ENCODE assay signal across 28 cellular contexts in the genomic region with DNA sequence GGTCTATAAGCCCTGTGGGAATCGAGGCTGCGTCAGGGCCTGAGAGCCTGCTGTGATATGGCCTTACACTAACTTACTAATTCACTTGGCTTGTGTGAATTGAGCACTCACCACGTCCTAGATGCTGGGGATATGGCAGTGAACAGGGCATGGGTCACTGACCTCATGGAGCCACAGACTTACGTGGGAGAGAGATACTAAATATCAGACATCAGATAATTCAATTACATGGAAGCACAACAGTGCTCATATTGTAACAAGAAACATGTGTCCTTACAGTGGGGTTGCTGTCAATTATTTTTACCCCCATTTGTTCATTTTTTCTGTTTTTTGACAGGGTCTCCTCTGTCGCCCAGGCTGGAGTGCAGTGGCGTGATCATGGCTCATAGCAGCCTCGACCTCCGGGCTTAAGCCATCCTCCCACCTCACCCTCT. TPM values are rescaled to one million over a fixed set of nuclear protein-coding genes. Genes with fewer than 3 reads are reported as not detected.
DNase-seq lines count a peak whose midpoint lies in the region; ATAC-seq and TF ChIP-seq lines count a peak whose summit lies in the region.
"Had no signal": no experiment of that assay in that cellular context is flagged by ENCODE, and none has a peak within 500 bp of the region (broad histone marks: within the 10 kb centered on the region; RNA-seq: fewer than 3 reads in every experiment).

No MANE protein-coding gene starts in this region.

- peaks cover 29% of the 10 kb centered on the region for H3K36me3 Mint-ChIP-seq in MCF 10A (ENCODE audit: insufficient read depth, unreplicated experiment)
- peaks cover 59% of the 10 kb centered on the region for H3K36me3 Mint-ChIP-seq in endothelial cell (ENCODE audit: low read depth, unreplicated experiment)
- peaks cover 54% of the 10 kb centered on the region for H3K36me3 Mint-ChIP-seq in stimulated activated memory B cell treated with anti-CD40 and anti-IgM and Interleukin-4, amounts not matched to agents 10 μg/mL and 1 μg/mL and 100 μg/mL, for 72 hours

- H3K4me1 Mint-ChIP-seq in MCF 10A (ENCODE audit: insufficient read depth, unreplicated experiment) (no peaks in the 10 kb centered on the region), endothelial cell (ENCODE audit: unreplicated experiment) (peaks cover 11% of the 10 kb centered on the region)
- peaks cover 14% of the 10 kb centered on the region for H3K4me1 Mint-ChIP-seq in stimulated activated memory B cell treated with anti-CD40 and anti-IgM and Interleukin-4, amounts not matched to agents 10 μg/mL and 1 μg/mL and 100 μg/mL, for 72 hours

- H3K4me1 ChIP-seq in breast epithelium (no peaks in the 10 kb centered on the region), RWPE2 (ENCODE audit: insufficient read depth, poor library complexity, severe bottlenecking) (no peaks in the 10 kb centered on the region), A673 (ENCODE audit: insufficient read depth, low read length, poor library complexity, severe bottlenecking) (no peaks in the 10 kb centered on the region)
- H3K4me1 ChIP-seq: adrenal gland had no signal

- intact Hi-C loops in MCF 10A (cut with micrococcal nuclease) (no loop called here), breast epithelium (cut with DNase I; ENCODE audit: low total_unique reads) (no loop called here), A673 (cut with micrococcal nuclease; ENCODE audit: unreplicated experiment) (loop anchor here (10.0 kb wide), 1 partner anchor 351 kb away; the partner anchor contains the start of gene TYRO3)

- H3K4me3 ChIP-seq in breast epithelium (no peak overlapping the region), RWPE2 (ENCODE audit: severe bottlenecking) (no peak overlapping the region), A673 (ENCODE audit: low read depth, low read length, poor library complexity, severe bottlenecking) (no peak overlapping the region)
- H3K4me3 ChIP-seq: adrenal gland, MG63, tibial artery had no signal

- BruUV-seq in MCF 10A (replicated peaks; lab: Mats Ljungman, UMichigan) (no TSS peak), A673 (replicated peaks; lab: Mats Ljungman, UMichigan) (no TSS peak)

- TF ChIP-seq CTCF in MCF 10A (IDR thresholded peaks at IDR 0.05; ENCODE audit: unreplicated experiment) (no peak), breast epithelium (IDR thresholded peaks at IDR 0.05) (no peak), RWPE2 (IDR thresholded peaks at IDR 0.05; ENCODE audit: poor library complexity, severe bottlenecking) (no peak), endothelial cell (IDR thresholded peaks at IDR 0.05; ENCODE audit: unreplicated experiment) (no peak), A673 (conservative IDR thresholded peaks at IDR 0.05; ENCODE audit: low read depth, low read length) (no peak)

- H3K4me3 Mint-ChIP-seq in MCF 10A (ENCODE audit: unreplicated experiment) (no peak overlapping the region), endothelial cell (ENCODE audit: unreplicated experiment) (no peak overlapping the region)
- no peak overlapping the region for H3K4me3 Mint-ChIP-seq in stimulated activated memory B cell treated with anti-CD40 and anti-IgM and Interleukin-4, amounts not matched to agents 10 μg/mL and 1 μg/mL and 100 μg/mL, for 72 hours
- H3K4me3 Mint-ChIP-seq: B cell; brain; effector memory CD8-positive, alpha-beta T cell had no signal

- peak overlapping the region; percentile 23 for H3K27ac Mint-ChIP-seq in MCF 10A (ENCODE audit: low read depth, unreplicated experiment)
- H3K27ac Mint-ChIP-seq in endothelial cell (ENCODE audit: unreplicated experiment) = peak overlapping the region; percentile 7
- peak overlapping the region; percentile 9 for H3K27ac Mint-ChIP-seq in stimulated activated memory B cell treated with anti-CD40 and anti-IgM and Interleukin-4, amounts not matched to agents 10 μg/mL and 1 μg/mL and 100 μg/mL, for 72 hours

- DNase-seq in MCF 10A (ENCODE audit: unreplicated experiment) (no peak), breast epithelium (ENCODE audit: low spot score in 2 of 2) (no peak), RWPE2 (ENCODE audit: low spot score) (no peak), endothelial cell (ENCODE audit: low spot score) (no peak), A673 (ENCODE audit: low spot score) (no peak)
- DNase-seq: activated CD4-positive, alpha-beta T cell treated with anti-CD3 and anti-CD28 coated beads for 1 hour; activated gamma-delta T cell treated with Interleukin-2 at 50 U/mL for 16 hours; activated T-cell treated with anti-CD3 and anti-CD28 coated beads, Interleukin-2, amount 50 U/mL, for 1 hour; adrenal gland; DND-41; effector memory CD8-positive, alpha-beta T cell; foreskin fibroblast; HCEC 1CT; KBM-7; left colon; MG63; NCI-H1105 treated with DMSO at 0.1 percent for 48 hours; NCI-H2029 treated with DMSO at 0.1 percent for 48 hours; NCI-H226; NCI-H69; SIG-M5; stimulated activated CD8-positive, alpha-beta memory T cell treated with anti-CD3 and anti-CD28 coated beads, Interleukin-4, amount 100 ng/mL, for 48 hours; tibial artery had no signal

- H3K27me3 Mint-ChIP-seq in MCF 10A (ENCODE audit: insufficient read depth, unreplicated experiment) (no peaks in the 10 kb centered on the region), endothelial cell (ENCODE audit: unreplicated experiment) (peaks cover 2% of the 10 kb centered on the region)
- no peaks in the 10 kb centered on the region for H3K27me3 Mint-ChIP-seq in stimulated activated memory B cell treated with anti-CD40 and anti-IgM and Interleukin-4, amounts not matched to agents 10 μg/mL and 1 μg/mL and 100 μg/mL, for 72 hours
- H3K27me3 Mint-ChIP-seq: B cell; effector memory CD8-positive, alpha-beta T cell had no signal

- no peaks in the 10 kb centered on the region for H3K9me3 Mint-ChIP-seq in MCF 10A (ENCODE audit: unreplicated experiment)
- no peaks in the 10 kb centered on the region for H3K9me3 Mint-ChIP-seq in endothelial cell (ENCODE audit: unreplicated experiment)
- H3K9me3 Mint-ChIP-seq in stimulated activated memory B cell treated with anti-CD40 and anti-IgM and Interleukin-4, amounts not matched to agents 10 μg/mL and 1 μg/mL and 100 μg/mL, for 72 hours = peaks cover 4% of the 10 kb centered on the region
- H3K9me3 Mint-ChIP-seq: effector memory CD8-positive, alpha-beta T cell had no signal

- ATAC-seq in RWPE2 (ENCODE audit: low read depth) (0 out of 3 replicates have a peak, but pooled peaks have one; percentile 3), HG02938 (IDR thresholded peaks at IDR 0.05; ENCODE audit: unreplicated experiment) (no peak), GM19395 (IDR thresholded peaks at IDR 0.05; ENCODE audit: unreplicated experiment) (no peak)
- no peak for ATAC-seq in stimulated activated memory B cell treated with anti-CD40 and anti-IgM and Interleukin-4, amounts not matched to agents 10 μg/mL and 1 μg/mL and 100 μg/mL, for 72 hours

- no peaks in the 10 kb centered on the region for H3K36me3 ChIP-seq in breast epithelium
- H3K36me3 ChIP-seq in RWPE2 (ENCODE audit: low read depth) = peaks cover 62% of the 10 kb centered on the region
- H3K36me3 ChIP-seq in A673 (ENCODE audit: insufficient read depth, low read length, poor library complexity, severe bottlenecking) = peaks cover 6% of the 10 kb centered on the region

- no peak for TF ChIP-seq POLR2A in breast epithelium (IDR thresholded peaks at IDR 0.05)

- no peaks in the 10 kb centered on the region for H3K9me3 ChIP-seq in breast epithelium
- no peaks in the 10 kb centered on the region for H3K9me3 ChIP-seq in RWPE2 (ENCODE audit: severe bottlenecking)
- H3K9me3 ChIP-seq in A673 (ENCODE audit: low read depth, low read length, poor library complexity, severe bottlenecking) = no peaks in the 10 kb centered on the region
- H3K9me3 ChIP-seq: adrenal gland, MG63, tibial artery had no signal

- CTCF ChIA-PET in MCF 10A (lab: Yijun Ruan, JAX) = interaction anchor here (0.6 to 4.2 kb wide), 9 partner anchors 10 to 133 kb away, joined by 3 to 51 read pairs (median 5); partner anchors contain the start of genes MAPKBP1 and PLA2G4B
- CTCF ChIA-PET in A673 (lab: Charles Lee) = interaction anchor here (0.9 to 1.9 kb wide), 5 partner anchors 12 to 439 kb away, joined by 3 to 48 read pairs (median 10); partner anchors contain the start of gene MAPKBP1

- POLR2A ChIA-PET in MCF 10A (lab: Yijun Ruan, JAX) = interaction anchor here (1.4 kb wide), 1 partner anchor 74 kb away, joined by 3 read pairs; no protein-coding TSS in a partner anchor
- POLR2A ChIA-PET in A673 (lab: Charles Lee; ENCODE audit: low non-redundant PET) = interaction anchor here (0.6 kb wide), 1 partner anchor 446 kb away, joined by 5 read pairs; no protein-coding TSS in a partner anchor

- H3K27ac ChIP-seq in breast epithelium (no peak overlapping the region), RWPE2 (ENCODE audit: poor library complexity, severe bottlenecking) (no peak overlapping the region), A673 (ENCODE audit: low read depth, low read length, poor library complexity, severe bottlenecking) (no peak overlapping the region)
- H3K27ac ChIP-seq: adrenal gland, tibial artery had no signal

- no peaks in the 10 kb centered on the region for H3K27me3 ChIP-seq in breast epithelium
- no peaks in the 10 kb centered on the region for H3K27me3 ChIP-seq in RWPE2 (ENCODE audit: insufficient read depth, poor library complexity, severe bottlenecking)
- no peaks in the 10 kb centered on the region for H3K27me3 ChIP-seq in A673 (replicated peaks; ENCODE audit: insufficient read depth, low read depth, low read length, poor library complexity)
- H3K27me3 ChIP-seq: adrenal gland, MG63, tibial artery had no signal

RNA-seq across cellular contexts. Expression of gene SPTBN5, which starts 11.5 kb away (rescaled TPM):
- total RNA-seq in MCF 10A (2022) (1.1 TPM in 2 replicates), breast epithelium (1 to 10 TPM in 2 of 3 donors, under 1 TPM in 1; 0.16 to 2.3 (median 2.0) TPM), endothelial cell (ENCODE audit: unreplicated experiment) (9.4 TPM), A673 (2021) (2.4 and 3.2 TPM in 2 replicates)
